In the genomic region with DNA sequence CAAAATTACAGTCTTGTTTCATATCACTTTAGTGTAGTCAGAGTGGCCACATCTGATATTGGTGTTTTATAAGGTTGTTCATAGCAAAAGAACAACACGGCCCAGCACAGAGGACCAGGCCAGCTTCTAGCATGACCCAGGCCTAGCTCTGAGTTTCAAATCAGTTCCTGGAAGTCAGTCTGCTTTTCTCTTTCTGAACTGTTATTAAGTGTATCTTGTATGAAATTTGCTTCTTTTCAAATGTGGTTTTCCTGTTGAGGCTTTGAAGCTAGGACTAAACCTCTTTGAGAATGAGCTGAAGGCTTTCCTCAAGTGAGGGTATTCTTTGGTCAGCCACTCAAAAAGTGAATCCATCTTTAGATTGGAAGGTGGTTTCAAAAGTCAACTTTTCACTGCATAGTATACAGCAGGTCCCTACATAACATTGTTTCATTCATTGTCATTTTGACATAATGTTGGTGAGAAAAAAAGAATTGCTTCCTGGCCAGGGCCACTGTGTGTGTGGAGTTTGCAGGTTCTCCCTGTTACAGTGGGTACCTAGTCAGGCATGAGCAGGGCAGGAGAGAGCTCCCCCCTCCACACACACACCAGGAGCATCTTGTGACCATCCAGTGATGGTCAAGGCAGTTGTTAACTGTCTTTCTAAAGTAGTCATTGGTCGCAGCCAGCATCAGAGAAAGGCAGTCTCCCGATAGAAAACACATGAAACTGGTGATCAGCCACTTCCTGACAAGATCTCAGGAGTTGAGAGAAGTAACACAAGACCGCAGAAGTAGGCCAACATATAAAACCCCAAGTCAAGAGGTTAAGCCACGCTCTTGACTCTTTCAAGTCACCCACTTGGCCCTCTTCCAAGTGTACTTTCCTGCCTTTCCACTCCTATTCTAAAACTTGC, we compare ENCODE assay signal across 9 cellular contexts. TPM values are rescaled to one million over a fixed set of nuclear protein-coding genes. Genes with fewer than 3 reads are reported as not detected.
DNase-seq lines count a peak whose midpoint lies in the region; TF ChIP-seq lines count a peak whose summit lies in the region.
"Had no signal": no experiment of that assay in that cellular context is flagged by ENCODE, and none has a peak within 500 bp of the region (broad histone marks: within the 10 kb centered on the region; RNA-seq: fewer than 3 reads in every experiment).

No MANE protein-coding gene starts in this region.

- no peaks in the 10 kb centered on the region for H3K27me3 Mint-ChIP-seq in activated naive CD4-positive, alpha-beta T cell treated with anti-CD3 and anti-CD28 coated beads, Interleukin-2, amount 50 U/mL, for 24 hours
- peaks cover 3% of the 10 kb centered on the region for H3K27me3 Mint-ChIP-seq in nephron progenitor cell (ENCODE audit: low read depth, poor library complexity)

- peak overlapping the region; percentile 59 for H3K4me3 Mint-ChIP-seq in activated naive CD4-positive, alpha-beta T cell treated with anti-CD3 and anti-CD28 coated beads, Interleukin-2, amount 50 U/mL, for 24 hours
- H3K4me3 Mint-ChIP-seq in nephron progenitor cell, result no peak overlapping the region

- no peak overlapping the region for H3K4me3 ChIP-seq in NB4 (ENCODE audit: low read depth, low read length)
- H3K4me3 ChIP-seq in thymus (ENCODE audit: low read length), result no peak overlapping the region
- no peak overlapping the region for H3K4me3 ChIP-seq in Karpas-422 (ENCODE audit: low read length)

- peaks cover 61% of the 10 kb centered on the region for H3K4me1 Mint-ChIP-seq in activated naive CD4-positive, alpha-beta T cell treated with anti-CD3 and anti-CD28 coated beads, Interleukin-2, amount 50 U/mL, for 24 hours
- no peaks in the 10 kb centered on the region for H3K4me1 Mint-ChIP-seq in nephron progenitor cell

- H3K79me2 ChIP-seq in Karpas-422 (ENCODE audit: low read length), result no peaks in the 10 kb centered on the region

- no peak overlapping the region for H3K4me2 ChIP-seq in Karpas-422 (ENCODE audit: low read depth, low read length, poor library complexity, severe bottlenecking)

- no peak overlapping the region for H3K9ac ChIP-seq in Karpas-422 (ENCODE audit: low read length)

- no peak overlapping the region for H2AFZ ChIP-seq in Karpas-422 (ENCODE audit: low read length)

- H3K36me3 Mint-ChIP-seq in activated naive CD4-positive, alpha-beta T cell treated with anti-CD3 and anti-CD28 coated beads, Interleukin-2, amount 50 U/mL, for 24 hours, result peaks cover 3% of the 10 kb centered on the region
- H3K36me3 Mint-ChIP-seq in nephron progenitor cell (ENCODE audit: low read depth), result peaks cover 49% of the 10 kb centered on the region

- no peaks in the 10 kb centered on the region for H3K9me2 ChIP-seq in Karpas-422 (replicated peaks; ENCODE audit: insufficient read depth, low read length)

- no peaks in the 10 kb centered on the region for H3K9me3 ChIP-seq in thymus (ENCODE audit: control insufficient read depth)
- H3K9me3 ChIP-seq in Karpas-422 (ENCODE audit: low read length), result no peaks in the 10 kb centered on the region

- H3K27ac ChIP-seq in thymus (ENCODE audit: low read depth) (peak overlapping the region; percentile 60), Karpas-422 (ENCODE audit: low read length) (no peak overlapping the region)

- H4K20me1 ChIP-seq in Karpas-422 (ENCODE audit: insufficient read depth, low read depth, low read length), result no peaks in the 10 kb centered on the region

- H3K4me1 ChIP-seq in thymus (ENCODE audit: control insufficient read depth, insufficient read depth, low read length), result peaks cover 13% of the 10 kb centered on the region
- no peaks in the 10 kb centered on the region for H3K4me1 ChIP-seq in Karpas-422 (ENCODE audit: low read length)

- H3K9me3 Mint-ChIP-seq in activated naive CD4-positive, alpha-beta T cell treated with anti-CD3 and anti-CD28 coated beads, Interleukin-2, amount 50 U/mL, for 24 hours, result no peaks in the 10 kb centered on the region
- peaks cover 15% of the 10 kb centered on the region for H3K9me3 Mint-ChIP-seq in nephron progenitor cell

- H3K36me3 ChIP-seq in thymus (ENCODE audit: control insufficient read depth, insufficient read depth) (no peaks in the 10 kb centered on the region), Karpas-422 (ENCODE audit: insufficient read depth, low read length) (no peaks in the 10 kb centered on the region)

- H3K27me3 ChIP-seq in thymus (ENCODE audit: control insufficient read depth, insufficient read depth), result no peaks in the 10 kb centered on the region
- no peaks in the 10 kb centered on the region for H3K27me3 ChIP-seq in Karpas-422 (ENCODE audit: low read length)

- no peak for TF ChIP-seq CTCF in NB4 (IDR thresholded peaks at IDR 0.05; ENCODE audit: low read depth, low read length)
- TF ChIP-seq CTCF in nephron progenitor cell (IDR thresholded peaks at IDR 0.05), result no peak

- peak overlapping the region; percentile 68 for H3K27ac Mint-ChIP-seq in activated naive CD4-positive, alpha-beta T cell treated with anti-CD3 and anti-CD28 coated beads, Interleukin-2, amount 50 U/mL, for 24 hours
- no peak overlapping the region for H3K27ac Mint-ChIP-seq in nephron progenitor cell

- 11% methylated on average over 5 of the region's 5 CpGs for WGBS in thymus

- TF ChIP-seq POLR2A in NB4 (IDR thresholded peaks at IDR 0.05; ENCODE audit: extremely low read depth, insufficient read length), result no peak

- DNase-seq in activated naive CD4-positive, alpha-beta T cell treated with Interleukin-2 at 50 U/mL for 16 hours, result peak; percentile 17
- DNase-seq in activated naive CD4-positive, alpha-beta T cell treated with anti-CD3 and anti-CD28 coated beads, Interleukin-2, amount 50 U/mL, for 16 hours, result no peak
- DNase-seq in NB4 (ENCODE audit: low read depth), result peak; percentile 23
- no peak for DNase-seq in Karpas-422
- DNase-seq in nephron progenitor cell, result no peak
- no peak for DNase-seq in globus pallidus (ENCODE audit: low spot score)
- DNase-seq: NCI-H69 had no signal

RNA-seq across cellular contexts. Expression of a gene that starts 6.7 kb away (rescaled TPM):
- polyA plus RNA-seq in thymus, result 54.5 TPM
- 46.9 and 54.4 TPM in 2 replicates for total RNA-seq in Karpas-422 (2014; rRNA removed; shearing (Covaris generic); ENCODE audit: low replicate concordance)

Comparison
In these comparisons a context has a peak if more than half of its experiments do, and no peak if none do; other contexts are left out.
1. DNase-seq: peak in activated naive CD4-positive, alpha-beta T cell treated with Interleukin-2 at 50 U/mL for 16 hours (single experiment) and NB4 (single experiment); none in activated naive CD4-positive, alpha-beta T cell treated with anti-CD3 and anti-CD28 coated beads, Interleukin-2, amount 50 U/mL, for 16 hours (single experiment), Karpas-422 (single experiment), nephron progenitor cell (single experiment) and globus pallidus (single experiment).